Comparison of ENCODE assay signal across 1 cellular context in genomic region chr14:100132161-100132902, GRCh38.
TF ChIP-seq lines count a peak whose summit lies in the region.

No MANE protein-coding gene starts in this region.

TF ChIP-seq in SK-N-SH treated with all-trans-retinoic acid at 6 μM for 48 hours, 23 proteins besides CTCF, POLR2A, EP300 and RAD21 (continued from another document):
- TF ChIP-seq ZNF565 (CRISPR knock-in tag; conservative IDR thresholded peaks at IDR 0.05; ENCODE audit: low read depth) (no peak), PPARA (CRISPR knock-in tag; IDR thresholded peaks at IDR 0.05; ENCODE audit: borderline replicate concordance) (no peak), ZNF8 (CRISPR knock-in tag; IDR thresholded peaks at IDR 0.05) (no peak)
